In the genomic region with DNA sequence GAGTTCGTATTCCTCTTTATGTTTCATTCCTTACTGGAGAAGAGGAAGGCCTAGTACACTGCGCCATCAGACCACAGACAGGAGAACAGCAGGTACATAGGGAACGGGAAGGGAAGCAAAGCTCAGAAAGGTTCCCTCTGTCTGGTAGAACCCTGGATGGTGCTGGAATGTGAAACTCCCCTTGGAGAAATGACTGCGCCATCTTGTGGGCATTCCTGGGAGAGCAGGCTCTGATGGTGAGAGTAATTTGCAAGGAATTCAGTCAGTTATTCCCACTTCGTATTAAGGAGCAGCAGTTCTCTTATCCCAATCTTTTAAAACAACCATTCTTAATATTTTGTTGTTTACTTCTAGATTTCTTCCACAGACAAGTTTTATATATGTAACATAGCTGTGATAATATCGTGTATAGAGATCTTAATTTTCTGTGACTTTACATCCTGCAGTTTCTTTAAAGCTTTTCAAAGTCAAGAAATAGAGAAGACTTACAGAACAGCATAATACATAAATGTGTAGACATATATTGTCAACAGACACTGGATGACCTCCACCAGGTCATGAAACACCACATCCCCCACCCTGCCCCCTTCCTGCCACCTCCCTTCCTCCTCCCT, we compare ENCODE assay signal across 8 cellular contexts.
DNase-seq lines count a peak whose midpoint lies in the region; ATAC-seq and TF ChIP-seq lines count a peak whose summit lies in the region.

No MANE protein-coding gene starts in this region.

- H3K79me2 ChIP-seq in GM23248 (ENCODE audit: insufficient read depth) = no peaks in the 10 kb centered on the region

- H3K9ac ChIP-seq in GM23248 = no peak overlapping the region

- H3K27me3 ChIP-seq in GM23248 (replicated peaks; ENCODE audit: insufficient read depth) (peaks cover 13% of the 10 kb centered on the region), lung (ENCODE audit: control insufficient read depth, insufficient read depth) (peaks cover 8% of the 10 kb centered on the region)

- no peaks in the 10 kb centered on the region for H3K9me3 ChIP-seq in GM23248 (ENCODE audit: low read depth)
- peaks cover 0 to 1% of the 10 kb centered on the region in 2 donors for H3K9me3 ChIP-seq in lung (ENCODE audit: control insufficient read depth in 2 of 2, insufficient read depth in 1 of 2, low read length in 1 of 2)

- no peaks in the 10 kb centered on the region for H3K9me2 ChIP-seq in GM23248 (ENCODE audit: insufficient read depth)

- H2AFZ ChIP-seq in GM23248 = no peak overlapping the region

- CTCF ChIA-PET in AG04449 (lab: Yijun Ruan, JAX) = interaction anchor here (0.7 to 4.3 kb wide), 10 partner anchors 9 to 124 kb away, joined by 3 to 51 read pairs (median 4); no protein-coding TSS in a partner anchor

- intact Hi-C loops in posterior vena cava (cut with DNase I) = no loop called here

- 7 to 11% methylated on average over 6 of the region's 6 CpGs for WGBS in GM23248 (ENCODE audit: low coverage in 1 of 2, low lambda C conversion rate in 2 of 2, missing lambda C conversion rate in 2 of 2), 2 experiments
- WGBS in lung, 2 donors = 32 to 37% methylated on average over 6 of the region's 6 CpGs

- in situ Hi-C loops in GM23248 (cut with MboI) = no loop called here

- H3F3A ChIP-seq in GM23248 (ENCODE audit: insufficient read depth) = no peaks in the 10 kb centered on the region

- no peak overlapping the region for H3K4me2 ChIP-seq in GM23248 (ENCODE audit: unreplicated experiment)

- H3K4me1 ChIP-seq in GM23248 (ENCODE audit: insufficient read depth) (no peaks in the 10 kb centered on the region), lung (ENCODE audit: control insufficient read depth in 2 of 2, insufficient read depth in 2 of 2, low read length in 2 of 2) (no peaks in the 10 kb centered on the region)

- peak; percentile 5 for DNase-seq in AG04449 (ENCODE audit: low read depth, low spot score)
- DNase-seq in GM23248 = peak; percentile 62
- DNase-seq in NCI-H345 treated with DMSO at 0.1 percent for 48 hours (lab: John Stamatoyannopoulos, UW; ENCODE audit: unreplicated experiment) = peak; percentile 33
- peak; percentile 35 to 47 for DNase-seq in activated CD4-positive, alpha-beta T cell treated with anti-CD3 and anti-CD28 coated beads, Interleukin-2, amount 50 U/mL, for 24 hours (ENCODE audit: low read depth in 1 of 2, low spot score in 1 of 2)
- DNase-seq in ecto neural progenitor cell (ENCODE audit: low spot score) = peak; percentile 81
- peak; percentile 50 for DNase-seq in lung (ENCODE audit: low spot score)
- peak; percentile 6 to 16 for DNase-seq in stimulated activated CD8-positive, alpha-beta memory T cell treated with anti-CD3 and anti-CD28 coated beads, Interleukin-15, amount 100 ng/mL, for 48 hours (ENCODE audit: low read depth in 2 of 2)
- no peak for DNase-seq in posterior vena cava (ENCODE audit: low spot score)

- H3K27ac ChIP-seq in GM23248 (no peak overlapping the region), lung (ENCODE audit: low read depth in 1 of 2, low read length in 1 of 2) (no peak overlapping the region)

- POLR2A ChIA-PET in AG04449 (lab: Yijun Ruan, JAX) = no interaction called here

- no peaks in the 10 kb centered on the region for H4K20me1 ChIP-seq in GM23248 (ENCODE audit: insufficient read depth)

- no peaks in the 10 kb centered on the region for H3K36me3 ChIP-seq in GM23248 (ENCODE audit: low read depth)
- no peaks in the 10 kb centered on the region for H3K36me3 ChIP-seq in lung (ENCODE audit: control insufficient read depth in 2 of 2, insufficient read depth in 2 of 2, low read length in 2 of 2)

- ATAC-seq in lung (ENCODE audit: insufficient read depth, low FRiP score) = peak; percentile 56

- TF ChIP-seq CTCF in AG04449 (IDR thresholded peaks at IDR 0.05; ENCODE audit: insufficient read depth, low read length, missing control alignments) = peak; percentile 86
- TF ChIP-seq CTCF in lung (IDR thresholded peaks at IDR 0.05; ENCODE audit: control extremely low read depth, extremely low read depth) = peak; percentile 40

- H3K4me3 ChIP-seq in AG04449 (ENCODE audit: low read depth, low read length) (no peak overlapping the region), GM23248 (no peak overlapping the region), lung (no peak overlapping the region)
